ENCODE assay signal across 19 cellular contexts in the genomic region with DNA sequence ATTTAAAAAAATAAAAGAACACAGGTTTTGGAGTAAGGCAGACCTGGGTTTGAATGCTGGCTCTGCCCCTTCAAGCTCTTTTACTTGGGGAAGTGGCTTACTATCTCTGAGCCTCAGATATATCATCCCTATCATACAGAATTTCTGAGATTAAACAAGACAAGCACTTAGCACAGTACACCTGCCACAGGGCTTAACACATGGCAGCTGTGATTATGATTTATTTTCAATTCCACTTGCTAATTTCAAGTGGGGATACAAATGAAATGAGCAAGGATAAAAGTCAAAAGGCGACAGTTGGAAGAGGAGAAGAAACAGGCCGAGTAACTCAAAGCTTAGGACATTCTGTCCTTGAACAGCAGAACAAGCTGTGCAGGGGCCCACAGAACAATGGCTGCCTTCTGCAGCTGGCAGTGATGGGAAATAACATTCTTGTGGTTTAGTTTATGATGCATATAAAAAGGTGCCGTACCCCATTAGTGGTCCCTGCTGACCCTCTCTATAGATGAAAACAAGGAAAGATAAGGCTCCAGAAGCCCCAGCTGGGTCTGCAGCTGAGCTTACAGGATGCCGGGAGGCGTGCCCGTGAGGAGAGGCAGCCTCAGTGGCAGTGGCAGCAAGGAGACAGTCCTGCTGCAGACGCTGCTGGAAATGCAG. TPM values are rescaled to one million over a fixed set of nuclear protein-coding genes. Genes with fewer than 3 reads are reported as not detected.
DNase-seq lines count a peak whose midpoint lies in the region; ATAC-seq, FAIRE-seq and TF ChIP-seq lines count a peak whose summit lies in the region.
"Had no signal": no experiment of that assay in that cellular context is flagged by ENCODE, and none has a peak within 500 bp of the region (broad histone marks: within the 10 kb centered on the region; RNA-seq: fewer than 3 reads in every experiment).

No MANE protein-coding gene starts in this region.

- DNase-seq in cardiac muscle cell (ENCODE audit: low read depth in 1 of 2, low spot score in 1 of 2), result peak; percentile 39 to 40
- no peak for DNase-seq in cardiac septum (ENCODE audit: low spot score)
- DNase-seq in astrocyte of the spinal cord (ENCODE audit: low read depth, low spot score), result peak; percentile 39
- peak; percentile 40 for DNase-seq in kidney
- DNase-seq in tibial nerve (ENCODE audit: low spot score in 2 of 2), result no peak
- DNase-seq in glutamatergic neuron, result no peak
- no peak for DNase-seq in SIG-M5 (lab: John Stamatoyannopoulos, UW)
- DNase-seq: ACHN; Caco-2; H9; Karpas-422; NCI-H2081 treated with DMSO at 0.1 percent for 48 hours; stimulated activated CD4-positive, alpha-beta T cell treated with anti-CD3 and anti-CD28 coated beads, Interleukin-12 subunit alpha, Interleukin-12 subunit beta, amount 100 ng/mL, for 4 hours; WERI-Rb-1 had no signal

- no peak overlapping the region for H3K9ac ChIP-seq in kidney (ENCODE audit: low read length in 2 of 2)

- H3K27ac ChIP-seq in cardiac muscle cell, result peak overlapping the region; percentile 22
- no peak overlapping the region for H3K27ac ChIP-seq in kidney (ENCODE audit: low read depth in 2 of 2, low read length in 2 of 2)
- H3K27ac ChIP-seq in tibial nerve, result peak overlapping the region; percentile 29 to 78 (median 66)
- H3K27ac ChIP-seq: epithelial cell of prostate, HL-60, WERI-Rb-1 had no signal

- TF ChIP-seq POLR2A in tibial nerve (IDR thresholded peaks at IDR 0.05), result no peak

- H3K4me1 Mint-ChIP-seq in glutamatergic neuron (ENCODE audit: low read depth, unreplicated experiment), result peaks cover 4% of the 10 kb centered on the region
- H3K4me1 Mint-ChIP-seq: activated naive CD4-positive, alpha-beta T cell treated with anti-CD3 and anti-CD28 coated beads, Interleukin-2, amount 50 U/mL, for 24 hours; H9; neural crest cell had no signal

- H3K27me3 Mint-ChIP-seq in glutamatergic neuron (ENCODE audit: unreplicated experiment), result no peaks in the 10 kb centered on the region
- H3K27me3 Mint-ChIP-seq: activated naive CD4-positive, alpha-beta T cell treated with anti-CD3 and anti-CD28 coated beads, Interleukin-2, amount 50 U/mL, for 24 hours had no signal

- H3K36me3 Mint-ChIP-seq in glutamatergic neuron (ENCODE audit: unreplicated experiment), result peaks cover 10% of the 10 kb centered on the region

- TF ChIP-seq CTCF in cardiac muscle cell (IDR thresholded peaks at IDR 0.05; ENCODE audit: low read depth, low read length) (no peak), astrocyte of the spinal cord (IDR thresholded peaks at IDR 0.05; ENCODE audit: low read depth, low read length) (no peak), kidney (IDR thresholded peaks at IDR 0.05; ENCODE audit: borderline replicate concordance, extremely low read depth, insufficient read depth) (no peak), tibial nerve (IDR thresholded peaks at IDR 0.05) (no peak), glutamatergic neuron (IDR thresholded peaks at IDR 0.05; ENCODE audit: partially characterized antibody, unreplicated experiment) (no peak)

- no peak for FAIRE-seq in kidney (lab: Jason Lieb, UNC)

- WGBS in tibial nerve, 2 donors, result 59 to 72% methylated on average over 7 of the region's 7 CpGs

- ATAC-seq in GM18511 (IDR thresholded peaks at IDR 0.05; ENCODE audit: unreplicated experiment), result no peak

- intact Hi-C loops in cardiac septum (cut with DNase I) (loop anchor here (5.0 kb wide), 1 partner anchor 60 kb away; the partner anchor contains the start of gene ASXL2), kidney (cut with DNase I) (no loop called here)

- no peaks in the 10 kb centered on the region for H3K36me3 ChIP-seq in cardiac muscle cell
- no peaks in the 10 kb centered on the region for H3K36me3 ChIP-seq in kidney (ENCODE audit: control insufficient read depth in 1 of 2, insufficient read depth in 2 of 2, low read length in 2 of 2)
- peaks cover 0 to 54% (median 0%) of the 10 kb centered on the region in 3 donors for H3K36me3 ChIP-seq in tibial nerve

- H3K27ac Mint-ChIP-seq in glutamatergic neuron (ENCODE audit: unreplicated experiment), result no peak overlapping the region
- H3K27ac Mint-ChIP-seq: activated naive CD4-positive, alpha-beta T cell treated with anti-CD3 and anti-CD28 coated beads, Interleukin-2, amount 50 U/mL, for 24 hours had no signal

- H3K4me3 Mint-ChIP-seq in glutamatergic neuron (ENCODE audit: unreplicated experiment), result no peak overlapping the region
- H3K4me3 Mint-ChIP-seq: activated naive CD4-positive, alpha-beta T cell treated with anti-CD3 and anti-CD28 coated beads, Interleukin-2, amount 50 U/mL, for 24 hours; H9; neural crest cell had no signal

- H3K4me3 ChIP-seq in cardiac muscle cell, result no peak overlapping the region
- no peak overlapping the region for H3K4me3 ChIP-seq in astrocyte of the spinal cord (ENCODE audit: low read depth, low read length)
- H3K4me3 ChIP-seq in kidney (ENCODE audit: low read length in 2 of 2), result no peak overlapping the region
- H3K4me3 ChIP-seq in tibial nerve, result no peak overlapping the region

- no peaks in the 10 kb centered on the region for H3K27me3 ChIP-seq in cardiac muscle cell
- no peaks in the 10 kb centered on the region for H3K27me3 ChIP-seq in tibial nerve

- H3K9me3 ChIP-seq in cardiac muscle cell (ENCODE audit: low read depth) (no peaks in the 10 kb centered on the region), kidney (ENCODE audit: control insufficient read depth in 1 of 2, low read length in 2 of 2) (no peaks in the 10 kb centered on the region), tibial nerve (no peaks in the 10 kb centered on the region)
- H3K9me3 ChIP-seq: Caco-2 had no signal

- H3K9me3 Mint-ChIP-seq in glutamatergic neuron (ENCODE audit: unreplicated experiment), result peaks cover 3% of the 10 kb centered on the region
- H3K9me3 Mint-ChIP-seq: activated naive CD4-positive, alpha-beta T cell treated with anti-CD3 and anti-CD28 coated beads, Interleukin-2, amount 50 U/mL, for 24 hours; H9; neural crest cell had no signal

- TF ChIP-seq EP300 in tibial nerve (IDR thresholded peaks at IDR 0.05), result peak in 1 of 2 donors; percentile 71

- in situ Hi-C loops in astrocyte of the spinal cord (cut with HindIII; ENCODE audit: low sequenced_read_pairs), result no loop called here

- H3K4me1 ChIP-seq in cardiac muscle cell (ENCODE audit: low read depth) (peaks cover 4% of the 10 kb centered on the region), kidney (ENCODE audit: control insufficient read depth in 1 of 2, insufficient read depth in 1 of 2, low read depth in 1 of 2, low read length in 2 of 2) (peaks cover 0 to 4% of the 10 kb centered on the region in 2 donors), tibial nerve (peaks cover 0 to 13% (median 0%) of the 10 kb centered on the region in 4 donors)

RNA-seq across cellular contexts. Expression of gene KIF3C, which starts 45.3 kb away (rescaled TPM):
- total RNA-seq in cardiac muscle cell (5.6 and 6.3 TPM in 2 replicates), cardiac septum (5.5 TPM), kidney (4.8 TPM), tibial nerve (10 to 100 TPM; 20.2 to 31.9 (median 22.8) TPM), glutamatergic neuron (ENCODE audit: unreplicated experiment) (210 TPM)
- polyA plus RNA-seq in cardiac muscle cell (4.3 and 5.4 TPM in 2 replicates), kidney (ENCODE audit: insufficient read depth, low read depth, low replicate concordance) (1.9 TPM)

RNA-seq across cellular contexts. Expression of gene ASXL2, which starts 58.7 kb away (rescaled TPM):
- 14.7 and 16.6 TPM in 2 replicates for total RNA-seq in cardiac muscle cell
- 5.3 and 5.5 TPM in 2 replicates for polyA plus RNA-seq in cardiac muscle cell
- 24.1 TPM for total RNA-seq in cardiac septum
- total RNA-seq in kidney, result 41.0 TPM
- 2.6 TPM for polyA plus RNA-seq in kidney (ENCODE audit: insufficient read depth, low read depth, low replicate concordance)
- total RNA-seq in tibial nerve, result 10 to 100 TPM; 13.2 to 21.2 (median 16.5) TPM
- total RNA-seq in glutamatergic neuron (ENCODE audit: unreplicated experiment), result 19.9 TPM

Comparison
In these comparisons a context has a peak if more than half of its experiments do, and no peak if none do; other contexts are left out.
1. DNase-seq: peak in cardiac muscle cell (2 of 2), astrocyte of the spinal cord (single experiment) and kidney (single experiment); none in cardiac septum (single experiment), tibial nerve (0 of 2), glutamatergic neuron (single experiment) and SIG-M5 (single experiment).
2. H3K27ac ChIP-seq: peak in cardiac muscle cell (single experiment) and tibial nerve (4 of 4); none in kidney (0 of 2).